Comparison of ENCODE assay signal across 9 cellular contexts in genomic region chr3:150411971-150412370, GRCh38. TPM values are rescaled to one million over a fixed set of nuclear protein-coding genes. Genes with fewer than 3 reads are reported as not detected.
DNase-seq lines count a peak whose midpoint lies in the region; ATAC-seq and TF ChIP-seq lines count a peak whose summit lies in the region.
"Had no signal": no experiment of that assay in that cellular context is flagged by ENCODE, and none has a peak within 500 bp of the region (broad histone marks: within the 10 kb centered on the region; RNA-seq: fewer than 3 reads in every experiment).

No MANE protein-coding gene starts in this region.

- H3K9me3 Mint-ChIP-seq in activated naive CD4-positive, alpha-beta T cell treated with anti-CD3 and anti-CD28 coated beads, Interleukin-2, amount 10 ng/mL, durations not matched to agents 7 days and 5 days, result no peaks in the 10 kb centered on the region
- H3K9me3 Mint-ChIP-seq in activated naive CD4-positive, alpha-beta T cell treated with anti-CD3 and anti-CD28 coated beads, Interleukin-2, amount 50 U/mL, for 72 hours, result no peaks in the 10 kb centered on the region

- peak overlapping the region; percentile 89 for H3K4me3 Mint-ChIP-seq in activated naive CD4-positive, alpha-beta T cell treated with anti-CD3 and anti-CD28 coated beads, Interleukin-2, amount 10 ng/mL, durations not matched to agents 7 days and 5 days

- H3K9me3 ChIP-seq in left lung (no peaks in the 10 kb centered on the region), upper lobe of right lung (no peaks in the 10 kb centered on the region)

- peaks cover 56% of the 10 kb centered on the region for H3K4me1 Mint-ChIP-seq in activated naive CD4-positive, alpha-beta T cell treated with anti-CD3 and anti-CD28 coated beads, Interleukin-2, amount 10 ng/mL, durations not matched to agents 7 days and 5 days

- peaks cover 6% of the 10 kb centered on the region for H3K27me3 Mint-ChIP-seq in activated naive CD4-positive, alpha-beta T cell treated with anti-CD3 and anti-CD28 coated beads, Interleukin-2, amount 10 ng/mL, durations not matched to agents 7 days and 5 days

- H3K4me3 ChIP-seq in left lung (peak overlapping the region; percentile 86 to 91), upper lobe of right lung (peak overlapping the region; percentile 88)

- in situ Hi-C loops in G401 (cut with HindIII; ENCODE audit: low sequenced_read_pairs), result no loop called here

- DNase-seq in activated naive CD4-positive, alpha-beta T cell treated with anti-CD3 and anti-CD28 coated beads, Interleukin-2, amount 10 ng/mL, durations not matched to agents 7 days and 5 days, result no peak
- no peak for DNase-seq in activated naive CD4-positive, alpha-beta T cell treated with anti-CD3 and anti-CD28 coated beads, Interleukin-2, amount 50 U/mL, for 16 hours
- DNase-seq in activated naive CD4-positive, alpha-beta T cell treated with anti-CD3 and anti-CD28 coated beads, Interleukin-2, amount 50 U/mL, for 72 hours (ENCODE audit: low spot score in 2 of 2), result no peak
- DNase-seq in left lung, result no peak
- DNase-seq in upper lobe of right lung, result no peak
- DNase-seq in dedifferentiated amniotic fluid mesenchymal stem cell (ENCODE audit: extremely low spot score), result no peak
- DNase-seq in G401 (ENCODE audit: low spot score), result no peak
- DNase-seq in NCI-H2029 treated with DMSO at 0.1 percent for 48 hours (lab: John Stamatoyannopoulos, UW), result no peak
- DNase-seq: DMS 273 treated with DMSO at 0.1 percent for 48 hours had no signal

- peaks cover 0 to 7% of the 10 kb centered on the region in 2 donors for H3K36me3 ChIP-seq in left lung
- H3K36me3 ChIP-seq in upper lobe of right lung, result no peaks in the 10 kb centered on the region

- H3K4me1 ChIP-seq in left lung, result peaks cover 6 to 64% of the 10 kb centered on the region in 2 donors
- H3K4me1 ChIP-seq in upper lobe of right lung, result peaks cover 26% of the 10 kb centered on the region

- H3K27me3 ChIP-seq in left lung (no peaks in the 10 kb centered on the region), upper lobe of right lung (no peaks in the 10 kb centered on the region)

- TF ChIP-seq CTCF in left lung (IDR thresholded peaks at IDR 0.05) (no peak), upper lobe of right lung (IDR thresholded peaks at IDR 0.05) (no peak)

- no peak overlapping the region for H3K27ac Mint-ChIP-seq in activated naive CD4-positive, alpha-beta T cell treated with anti-CD3 and anti-CD28 coated beads, Interleukin-2, amount 10 ng/mL, durations not matched to agents 7 days and 5 days
- peak overlapping the region; percentile 37 to 98 for H3K27ac Mint-ChIP-seq in activated naive CD4-positive, alpha-beta T cell treated with anti-CD3 and anti-CD28 coated beads, Interleukin-2, amount 50 U/mL, for 72 hours

- H3K36me3 Mint-ChIP-seq in activated naive CD4-positive, alpha-beta T cell treated with anti-CD3 and anti-CD28 coated beads, Interleukin-2, amount 10 ng/mL, durations not matched to agents 7 days and 5 days, result peaks cover 37% of the 10 kb centered on the region
- H3K36me3 Mint-ChIP-seq in activated naive CD4-positive, alpha-beta T cell treated with anti-CD3 and anti-CD28 coated beads, Interleukin-2, amount 50 U/mL, for 72 hours, result peaks cover 19 to 32% of the 10 kb centered on the region in 2 donors

- H3K27ac ChIP-seq in left lung, result peak overlapping the region; percentile 25 to 58
- no peak overlapping the region for H3K27ac ChIP-seq in upper lobe of right lung

- ATAC-seq in activated naive CD4-positive, alpha-beta T cell treated with anti-CD3 and anti-CD28 coated beads, Interleukin-2, amount 50 U/mL, for 72 hours, result no peak
- ATAC-seq in left lung, result no peak
- ATAC-seq in upper lobe of right lung, result no peak

- intact Hi-C loops in left lung (cut with DNase I), result no loop called here
- intact Hi-C loops in upper lobe of right lung (cut with DNase I), result loop anchor here (10.0 kb wide), 1 partner anchor 83 kb away; no protein-coding TSS in a partner anchor

- CTCF ChIA-PET in activated naive CD4-positive, alpha-beta T cell treated with anti-CD3 and anti-CD28 coated beads, Interleukin-2, amount 10 ng/mL, durations not matched to agents 7 days and 5 days (lab: Charles Lee), result interaction anchor here (0.8 to 2.6 kb wide), 3 partner anchors 12 to 189 kb away, joined by 3 to 12 read pairs (median 4); no protein-coding TSS in a partner anchor

RNA-seq across cellular contexts. Expression of gene TSC22D2, which starts 3.9 kb away (rescaled TPM):
- total RNA-seq in activated naive CD4-positive, alpha-beta T cell treated with anti-CD3 and anti-CD28 coated beads, Interleukin-2, amount 50 U/mL, for 72 hours, result 10 to 100 TPM; 12.2 to 28.8 TPM
- 10 to 100 TPM; 25.9 to 46.6 TPM for total RNA-seq in left lung
- total RNA-seq in upper lobe of right lung, result 29.2 TPM
- total RNA-seq in G401 (2014; rRNA removed; shearing (Covaris generic)), result 2.3 and 10.4 TPM in 2 replicates
